ENCODE assay signal across 20 cellular contexts in genomic region chr1:12602633-12603024, GRCh38. TPM values are rescaled to one million over a fixed set of nuclear protein-coding genes. Genes with fewer than 3 reads are reported as not detected.
DNase-seq lines count a peak whose midpoint lies in the region; ATAC-seq and TF ChIP-seq lines count a peak whose summit lies in the region.
"Had no signal": no experiment of that assay in that cellular context is flagged by ENCODE, and none has a peak within 500 bp of the region (broad histone marks: within the 10 kb centered on the region; RNA-seq: fewer than 3 reads in every experiment).

No MANE protein-coding gene starts in this region.

- H3K79me2 ChIP-seq in PC-9 (ENCODE audit: low read depth) = peaks cover 88% of the 10 kb centered on the region

- H3K27ac Mint-ChIP-seq in CD14-positive monocyte = peak overlapping the region in 5 of 7 donors; percentile 16 to 95 (median 65)
- H3K27ac Mint-ChIP-seq: stimulated activated memory B cell treated with anti-CD40 and anti-IgM and Interleukin-4, amounts not matched to agents 10 μg/mL and 1 μg/mL and 100 μg/mL, for 72 hours had no signal

- H3K4me3 Mint-ChIP-seq in CD14-positive monocyte = no peak overlapping the region
- H3K4me3 Mint-ChIP-seq: activated CD4-positive, alpha-beta T cell treated with anti-CD3 and anti-CD28 coated beads, Interleukin-2, amount 10 ng/mL, durations not matched to agents 24 days and 14 days; stimulated activated memory B cell treated with anti-CD40 and anti-IgM and Interleukin-4, amounts not matched to agents 10 μg/mL and 1 μg/mL and 100 μg/mL, for 72 hours had no signal

- 84 to 86% methylated on average over 6 of the region's 6 CpGs for WGBS in sigmoid colon, 2 donors
- 69 to 89% methylated on average over 5 of the region's 6 CpGs for WGBS in body of pancreas, 2 donors

- no peaks in the 10 kb centered on the region for H4K20me1 ChIP-seq in PC-9 (ENCODE audit: insufficient read depth)

- BruUV-seq in PC-9 (replicated peaks; lab: Mats Ljungman, UMichigan) = no TSS peak

- H3F3A ChIP-seq in PC-9 (ENCODE audit: insufficient read depth, low read depth) = peaks cover 65% of the 10 kb centered on the region

- peaks cover 18% of the 10 kb centered on the region for H3K36me3 ChIP-seq in PC-9 (ENCODE audit: low read depth)
- peaks cover 9% of the 10 kb centered on the region for H3K36me3 ChIP-seq in left ventricle myocardium inferior
- peaks cover 0 to 14% (median 0%) of the 10 kb centered on the region in 4 donors for H3K36me3 ChIP-seq in sigmoid colon
- H3K36me3 ChIP-seq in body of pancreas (replicated peaks in 1 of 2; ENCODE audit: insufficient read depth in 1 of 2, low read depth in 2 of 2) = no peaks in the 10 kb centered on the region
- H3K36me3 ChIP-seq: BE2C had no signal

- H3K36me3 Mint-ChIP-seq in CD14-positive monocyte = peaks cover 0 to 5% of the 10 kb centered on the region in 2 donors

- H3K4me1 ChIP-seq in PC-9 (replicated peaks; ENCODE audit: insufficient read depth) = peaks cover 72% of the 10 kb centered on the region
- H3K4me1 ChIP-seq in left ventricle myocardium inferior = peaks cover 78% of the 10 kb centered on the region
- H3K4me1 ChIP-seq in sigmoid colon = peaks cover 0 to 74% (median 71%) of the 10 kb centered on the region in 4 donors
- peaks cover 74% of the 10 kb centered on the region for H3K4me1 ChIP-seq in body of pancreas
- H3K4me1 ChIP-seq: BE2C had no signal

- TF ChIP-seq EP300 in sigmoid colon (IDR thresholded peaks at IDR 0.05) = no peak

- DNase-seq in CD14-positive monocyte (ENCODE audit: low spot score) = no peak
- DNase-seq in PC-9 = no peak
- no peak for DNase-seq in left ventricle myocardium inferior
- no peak for DNase-seq in sigmoid colon
- no peak for DNase-seq in GM19238 (ENCODE audit: insufficient read length, low spot score)
- no peak for DNase-seq in A172 (ENCODE audit: low spot score)
- no peak for DNase-seq in body of pancreas
- DNase-seq: activated CD4-positive, alpha-beta T cell treated with anti-CD3 and anti-CD28 coated beads, Interleukin-2, amount 10 ng/mL, durations not matched to agents 24 days and 14 days; amniotic stem cell; BE2C; DMS79 treated with DMSO at 0.1 percent for 48 hours; NCI-H2081; NCI-H774; T-helper 9 cell had no signal

- H3K4me1 Mint-ChIP-seq in CD14-positive monocyte = peaks cover 56% of the 10 kb centered on the region

- no peak for ATAC-seq in HG03045 (IDR thresholded peaks at IDR 0.05; ENCODE audit: unreplicated experiment)
- no peak for ATAC-seq in body of pancreas

- no peak overlapping the region for H3K27ac ChIP-seq in PC-9
- H3K27ac ChIP-seq in left ventricle myocardium inferior (replicated peaks) = peak overlapping the region; percentile 93
- H3K27ac ChIP-seq in sigmoid colon = peak overlapping the region; percentile 90 to 99 (median 94)
- no peak overlapping the region for H3K27ac ChIP-seq in body of pancreas

- TF ChIP-seq POLR2A in sigmoid colon (IDR thresholded peaks at IDR 0.05) (no peak), body of pancreas (IDR thresholded peaks at IDR 0.05) (no peak)

- TF ChIP-seq CTCF in CD14-positive monocyte (IDR thresholded peaks at IDR 0.05) (no peak), PC-9 (conservative IDR thresholded peaks at IDR 0.05) (no peak), left ventricle myocardium inferior (IDR thresholded peaks at IDR 0.05; ENCODE audit: borderline replicate concordance) (no peak), sigmoid colon (IDR thresholded peaks at IDR 0.05) (no peak), body of pancreas (IDR thresholded peaks at IDR 0.05) (no peak)

- no peaks in the 10 kb centered on the region for H3K9me2 ChIP-seq in PC-9 (ENCODE audit: insufficient read depth)

- no peaks in the 10 kb centered on the region for H3K27me3 ChIP-seq in PC-9 (ENCODE audit: insufficient read depth, low read depth)
- no peaks in the 10 kb centered on the region for H3K27me3 ChIP-seq in left ventricle myocardium inferior (ENCODE audit: low read depth)
- no peaks in the 10 kb centered on the region for H3K27me3 ChIP-seq in sigmoid colon
- H3K27me3 ChIP-seq in body of pancreas = no peaks in the 10 kb centered on the region
- H3K27me3 ChIP-seq: BE2C had no signal

- H3K9me3 ChIP-seq in PC-9 (ENCODE audit: insufficient read depth, low read depth) (no peaks in the 10 kb centered on the region), left ventricle myocardium inferior (replicated peaks) (peaks cover 13% of the 10 kb centered on the region), sigmoid colon (no peaks in the 10 kb centered on the region), body of pancreas (no peaks in the 10 kb centered on the region)
- H3K9me3 ChIP-seq: BE2C had no signal

- H3K4me3 ChIP-seq in PC-9 (no peak overlapping the region), left ventricle myocardium inferior (no peak overlapping the region), sigmoid colon (no peak overlapping the region), body of pancreas (no peak overlapping the region)
- H3K4me3 ChIP-seq: skin epidermis had no signal

- H3K27me3 Mint-ChIP-seq in CD14-positive monocyte (ENCODE audit: low read depth in 3 of 3) = peaks cover 21 to 34% (median 32%) of the 10 kb centered on the region in 3 donors
- H3K27me3 Mint-ChIP-seq: activated CD4-positive, alpha-beta T cell treated with anti-CD3 and anti-CD28 coated beads, Interleukin-2, amount 10 ng/mL, durations not matched to agents 24 days and 14 days had no signal

- intact Hi-C loops in CD14-positive monocyte (cut with micrococcal nuclease) (no loop called here), PC-9 (cut with micrococcal nuclease; ENCODE audit: unreplicated experiment) (no loop called here), left ventricle myocardium inferior (cut with micrococcal nuclease) (no loop called here), sigmoid colon (cut with DNase I) (no loop called here), body of pancreas (cut with DNase I) (no loop called here)

- POLR2A ChIA-PET in PC-9 (lab: Charles Lee; ENCODE audit: unreplicated experiment) = no interaction called here

- CTCF ChIA-PET in PC-9 (lab: Charles Lee) = no interaction called here

- peaks cover 4 to 14% (median 10%) of the 10 kb centered on the region in 7 donors for H3K9me3 Mint-ChIP-seq in CD14-positive monocyte

- H3K4me2 ChIP-seq in PC-9 = peak overlapping the region; percentile 64; the same call in 1 of the 2 replicates

- no peak overlapping the region for H2AFZ ChIP-seq in PC-9

RNA-seq across cellular contexts. Expression of gene DHRS3, which starts 15.4 kb away (rescaled TPM):
- polyA plus RNA-seq in CD14-positive monocyte = under 1 TPM; 0.29 to 0.59 TPM
- total RNA-seq in PC-9 (2021) = 144 and 154 TPM in 2 replicates
- 89.7 TPM for total RNA-seq in left ventricle myocardium inferior
- 100 to 1,000 TPM in 1 of 4 donors, 10 to 100 TPM in 3; 47.1 to 102 (median 73.1) TPM for total RNA-seq in sigmoid colon
- 10 to 100 TPM; 34.8 to 47.9 (median 36.5) TPM for polyA plus RNA-seq in sigmoid colon
- total RNA-seq in A172 (2014; rRNA removed; shearing (Covaris generic)) = not detected in 2 replicates
- total RNA-seq in body of pancreas = 100 to 1,000 TPM in 1 of 2 donors, 10 to 100 TPM in 1; 81.7 to 104 TPM

RNA-seq across cellular contexts. Expression of gene AADACL4, which starts 41.3 kb away (rescaled TPM):
- polyA plus RNA-seq in CD14-positive monocyte = not detected
- not detected in 2 replicates for total RNA-seq in PC-9 (2021)
- total RNA-seq in left ventricle myocardium inferior = not detected
- not detected for total RNA-seq in sigmoid colon
- polyA plus RNA-seq in sigmoid colon = under 1 TPM in 1 of 3 donors, not detected in 2; 0.04 TPM
- total RNA-seq in A172 (2014; rRNA removed; shearing (Covaris generic)) = not detected in 2 replicates
- not detected for total RNA-seq in body of pancreas
- total RNA-seq: activated CD4-positive, alpha-beta T cell treated with anti-CD3 and anti-CD28 coated beads, Interleukin-2, amount 10 ng/mL, durations not matched to agents 24 days and 14 days; dermis microvascular lymphatic vessel endothelial cell; lung microvascular endothelial cell; M059J had no signal

Comparison
In these comparisons a context has a peak if more than half of its experiments do, and no peak if none do; other contexts are left out.
1. H3K27ac ChIP-seq: peak in left ventricle myocardium inferior (single experiment) and sigmoid colon (4 of 4); none in PC-9 (single experiment) and body of pancreas (0 of 4).
2. RNA of gene DHRS3, which starts 15.4 kb away (total RNA-seq): 144 to 154 TPM in PC-9, 81.7 to 104 TPM in body of pancreas, 89.7 TPM in left ventricle myocardium inferior (single experiment) and 47.1 to 102 TPM in sigmoid colon; not detected in A172; every median in the first group is over 10 times any median in the second.